8 cellular contexts compared by ENCODE assay signal in genomic region chr1:12152106-12152891, GRCh38. TPM values are rescaled to one million over a fixed set of nuclear protein-coding genes. Genes with fewer than 3 reads are reported as not detected.
DNase-seq lines count a peak whose midpoint lies in the region; ATAC-seq and TF ChIP-seq lines count a peak whose summit lies in the region.

No MANE protein-coding gene starts in this region.

- H3K4me3 ChIP-seq in GM23338 (no peak overlapping the region), body of pancreas (no peak overlapping the region)

- no peaks in the 10 kb centered on the region for H3K36me3 ChIP-seq in GM23338 (ENCODE audit: insufficient read depth)
- no peaks in the 10 kb centered on the region for H3K36me3 ChIP-seq in body of pancreas (replicated peaks in 1 of 2; ENCODE audit: insufficient read depth in 1 of 2, low read depth in 2 of 2)

- H3K4me2 ChIP-seq in GM23338 = no peak overlapping the region

- H3K27me3 ChIP-seq in layer of hippocampus (ENCODE audit: control insufficient read depth, insufficient read depth, low read length) (no peaks in the 10 kb centered on the region), GM23338 (ENCODE audit: insufficient read depth) (no peaks in the 10 kb centered on the region), body of pancreas (no peaks in the 10 kb centered on the region)

- no peaks in the 10 kb centered on the region for H3K36me3 Mint-ChIP-seq in GM23338 (ENCODE audit: low read depth)

- ATAC-seq in GM19455 (IDR thresholded peaks at IDR 0.05; ENCODE audit: unreplicated experiment) (peak; percentile 68), HG03439 (IDR thresholded peaks at IDR 0.05; ENCODE audit: unreplicated experiment) (peak; percentile 55), GM23338 (no peak), body of pancreas (no peak)

- H3K27ac ChIP-seq in layer of hippocampus (ENCODE audit: low read depth, low read length) (peak overlapping the region; percentile 58), GM23338 (ENCODE audit: low read depth) (no peak overlapping the region), body of pancreas (peak overlapping the region in 1 of 4 donors; percentile 64)

- peaks cover 0 to 5% (median 0%) of the 10 kb centered on the region in 3 donors for H3K9me3 ChIP-seq in body of pancreas

- TF ChIP-seq CTCF in GM23338 (conservative IDR thresholded peaks at IDR 0.05; ENCODE audit: low read depth in 2 of 2) (no peak), body of pancreas (IDR thresholded peaks at IDR 0.05) (no peak)

- H3K27ac Mint-ChIP-seq in GM23338 = no peak overlapping the region

- TF ChIP-seq POLR2A in GM10847 (IDR thresholded peaks at IDR 0.05; ENCODE audit: extremely low read depth, insufficient read length) (peak; percentile 42), body of pancreas (IDR thresholded peaks at IDR 0.05) (no peak)

- no peak overlapping the region for H3K4me3 Mint-ChIP-seq in GM23338

- 64 to 65% methylated on average over 7 of the region's 7 CpGs for WGBS in body of pancreas, 2 donors

- peaks cover 7% of the 10 kb centered on the region for H3K27me3 Mint-ChIP-seq in GM23338 (ENCODE audit: insufficient read depth, low read depth, poor library complexity)

- H2AFZ ChIP-seq in GM23338 = no peak overlapping the region

- H3K79me2 ChIP-seq in GM23338 (replicated peaks; ENCODE audit: insufficient read depth) = no peaks in the 10 kb centered on the region

- H3K4me1 Mint-ChIP-seq in GM23338 = peaks cover 3% of the 10 kb centered on the region; the same call in 2 of the 3 replicates

- DNase-seq in GM23338 (ENCODE audit: low spot score) = no peak
- DNase-seq in DMS53 (lab: John Stamatoyannopoulos, UW) = no peak
- no peak for DNase-seq in body of pancreas
- DNase-seq in nucleus accumbens (lab: John Stamatoyannopoulos, UW) = no peak

- H3K4me1 ChIP-seq in GM23338 (ENCODE audit: insufficient read depth) (peaks cover 3% of the 10 kb centered on the region; the same call in 1 of the 2 replicates), body of pancreas (peaks cover 5% of the 10 kb centered on the region)

- H3F3A ChIP-seq in GM23338 (replicated peaks; ENCODE audit: low read depth) = 0 out of 2 replicates have a peak, but pooled peaks cover under 1% of the 10 kb centered on the region

- no peaks in the 10 kb centered on the region for H4K20me1 ChIP-seq in GM23338 (replicated peaks; ENCODE audit: insufficient read depth)

- no peaks in the 10 kb centered on the region for H3K9me2 ChIP-seq in GM23338 (ENCODE audit: insufficient read depth)

- intact Hi-C loops in body of pancreas (cut with DNase I) = no loop called here

- H3K9me3 Mint-ChIP-seq in GM23338 = no peaks in the 10 kb centered on the region; the same call in 2 of the 3 replicates

TF ChIP-seq in GM23338, 12 proteins besides CTCF, POLR2A, EP300 and RAD21:
- TF ChIP-seq CREB1 (CRISPR knock-in tag; IDR thresholded peaks at IDR 0.05; ENCODE audit: low read depth) (no peak), EZH2 (IDR thresholded peaks at IDR 0.05; ENCODE audit: low read depth, unreplicated experiment) (no peak), POLR2AphosphoS5 (IDR thresholded peaks at IDR 0.05; ENCODE audit: low read depth) (no peak), ZNF331 (CRISPR knock-in tag; IDR thresholded peaks at IDR 0.05; ENCODE audit: low read depth) (no peak), ZNF462 (CRISPR knock-in tag; IDR thresholded peaks at IDR 0.05) (no peak), NANOG (IDR thresholded peaks at IDR 0.05; ENCODE audit: borderline replicate concordance) (no peak), REST (IDR thresholded peaks at IDR 0.05; ENCODE audit: unreplicated experiment) (no peak), JUNB (IDR thresholded peaks at IDR 0.05; ENCODE audit: unreplicated experiment) (no peak), STAT1 (IDR thresholded peaks at IDR 0.05; ENCODE audit: unreplicated experiment) (no peak), ZNF114 (CRISPR knock-in tag; IDR thresholded peaks at IDR 0.05) (no peak)

RNA-seq across cellular contexts. Expression of gene TNFRSF1B, which starts 14.5 kb away (rescaled TPM):
- total RNA-seq in GM23338 (2014; rRNA removed; shearing (Covaris generic)) = 1.8 and 4.1 TPM in 2 replicates
- polyA plus RNA-seq in GM23338 (2016; fragmentation: Nextera tagmentation; extraction: Ambion mirVana) = 0.68 and 0.91 TPM in 2 replicates
- 10 to 100 TPM; 13.7 to 28.7 TPM for total RNA-seq in body of pancreas

Comparison
In these comparisons a context has a peak if more than half of its experiments do, and no peak if none do; other contexts are left out.
1. ATAC-seq: peak in GM19455 (single experiment) and HG03439 (single experiment); none in GM23338 (single experiment) and body of pancreas (single experiment).